In genomic region chr2:236882931-236883330, GRCh38 we compare ENCODE assay signal across 18 cellular contexts.
DNase-seq lines count a peak whose midpoint lies in the region; ATAC-seq and TF ChIP-seq lines count a peak whose summit lies in the region.
"Had no signal": no experiment of that assay in that cellular context is flagged by ENCODE, and none has a peak within 500 bp of the region (broad histone marks: within the 10 kb centered on the region; RNA-seq: fewer than 3 reads in every experiment).

No MANE protein-coding gene starts in this region.

- BruUV-seq in PC-3 (replicated peaks; lab: Mats Ljungman, UMichigan): no TSS peak

- no peaks in the 10 kb centered on the region for H3K27me3 Mint-ChIP-seq in activated naive CD8-positive, alpha-beta T cell treated with anti-CD3 and anti-CD28 coated beads, Interleukin-2, amount 50 U/mL, for 24 hours
- H3K27me3 Mint-ChIP-seq: IgD-negative memory B cell had no signal

- no peaks in the 10 kb centered on the region for H3K4me1 Mint-ChIP-seq in activated naive CD8-positive, alpha-beta T cell treated with anti-CD3 and anti-CD28 coated beads, Interleukin-2, amount 50 U/mL, for 24 hours
- H3K4me1 Mint-ChIP-seq: CD8-positive, alpha-beta memory T cell had no signal

- TF ChIP-seq CTCF in PC-3 (conservative IDR thresholded peaks at IDR 0.05; ENCODE audit: low read depth, low read length): no peak

- H3K79me2 ChIP-seq in GM23248 (ENCODE audit: insufficient read depth): no peaks in the 10 kb centered on the region
- no peaks in the 10 kb centered on the region for H3K79me2 ChIP-seq in PC-3 (ENCODE audit: low read length)

- H3K9ac ChIP-seq in GM23248 (no peak overlapping the region), PC-3 (ENCODE audit: low read length) (no peak overlapping the region)
- H3K9ac ChIP-seq: BLaER1 had no signal

- peaks cover 8% of the 10 kb centered on the region for H3F3A ChIP-seq in GM23248 (ENCODE audit: insufficient read depth)
- no peaks in the 10 kb centered on the region for H3F3A ChIP-seq in PC-3 (ENCODE audit: low read length, unreplicated experiment)

- H3K4me3 Mint-ChIP-seq in activated naive CD8-positive, alpha-beta T cell treated with anti-CD3 and anti-CD28 coated beads, Interleukin-2, amount 50 U/mL, for 24 hours: no peak overlapping the region
- H3K4me3 Mint-ChIP-seq: CD8-positive, alpha-beta memory T cell; IgD-negative memory B cell had no signal

- no peaks in the 10 kb centered on the region for H3K9me3 Mint-ChIP-seq in activated naive CD8-positive, alpha-beta T cell treated with anti-CD3 and anti-CD28 coated beads, Interleukin-2, amount 50 U/mL, for 24 hours
- H3K9me3 Mint-ChIP-seq: CD8-positive, alpha-beta memory T cell had no signal

- H3K4me3 ChIP-seq in GM23248: no peak overlapping the region
- H3K4me3 ChIP-seq in PC-3 (ENCODE audit: low read length): no peak overlapping the region
- H3K4me3 ChIP-seq: BLaER1, HAP-1 had no signal

- WGBS in GM23248 (ENCODE audit: low coverage in 1 of 2, low lambda C conversion rate in 2 of 2, missing lambda C conversion rate in 2 of 2), 2 experiments: 72 to 76% methylated on average over 7 of the region's 7 CpGs

- POLR2A ChIA-PET in PC-3 (lab: Charles Lee; ENCODE audit: unreplicated experiment): no interaction called here

- DNase-seq in GM23248 (peak; percentile 6), PC-3 (peak; percentile 17), epithelial cell of prostate (ENCODE audit: low read depth, low spot score) (peak; percentile 66), renal cortical epithelial cell (ENCODE audit: low read depth) (peak; percentile 64), GDM1 (lab: John Stamatoyannopoulos, UW) (no peak)
- DNase-seq in activated naive CD8-positive, alpha-beta T cell treated with anti-CD3 and anti-CD28 coated beads, Interleukin-2, amount 50 U/mL, for 24 hours: no peak
- DNase-seq: CD8-positive, alpha-beta memory T cell; DMS79; NCI-H1105; NCI-H2081; NCI-H2171 treated with DMSO at 0.1 percent for 48 hours; NCI-H446; SIG-M5 had no signal

- ATAC-seq in PC-3: no peak
- no peak for ATAC-seq in activated naive CD8-positive, alpha-beta T cell treated with anti-CD3 and anti-CD28 coated beads, Interleukin-2, amount 50 U/mL, for 24 hours
- no peak for ATAC-seq in activated CD4-positive, CD25-positive, alpha-beta regulatory T cell treated with anti-CD3 and anti-CD28 coated beads, Interleukin-2, amount 50 U/mL, for 24 hours
- ATAC-seq: SK-N-SH treated with all-trans-retinoic acid at 6 μM for 48 hours had no signal

- H3K27me3 ChIP-seq in GM23248 (replicated peaks; ENCODE audit: insufficient read depth) (no peaks in the 10 kb centered on the region), PC-3 (ENCODE audit: low read length) (no peaks in the 10 kb centered on the region)
- H3K27me3 ChIP-seq: BLaER1 had no signal

- no peaks in the 10 kb centered on the region for H3K36me3 ChIP-seq in GM23248 (ENCODE audit: low read depth)
- no peaks in the 10 kb centered on the region for H3K36me3 ChIP-seq in PC-3 (ENCODE audit: low read depth, low read length)
- H3K36me3 ChIP-seq: BLaER1, HAP-1 had no signal

- H3K9me2 ChIP-seq in GM23248 (ENCODE audit: insufficient read depth) (no peaks in the 10 kb centered on the region), PC-3 (replicated peaks; ENCODE audit: low read length) (no peaks in the 10 kb centered on the region)

- H3K27ac Mint-ChIP-seq in activated naive CD8-positive, alpha-beta T cell treated with anti-CD3 and anti-CD28 coated beads, Interleukin-2, amount 50 U/mL, for 24 hours: no peak overlapping the region
- H3K27ac Mint-ChIP-seq: CD8-positive, alpha-beta memory T cell; IgD-negative memory B cell had no signal

- H3K4me1 ChIP-seq in GM23248 (ENCODE audit: insufficient read depth) (peaks cover 8% of the 10 kb centered on the region), PC-3 (ENCODE audit: insufficient read depth, low read length) (no peaks in the 10 kb centered on the region)
- H3K4me1 ChIP-seq: BLaER1, HAP-1 had no signal

- no peak overlapping the region for H3K4me2 ChIP-seq in GM23248 (ENCODE audit: unreplicated experiment)
- no peak overlapping the region for H3K4me2 ChIP-seq in PC-3 (ENCODE audit: low read length)
- H3K4me2 ChIP-seq: BLaER1 had no signal

- in situ Hi-C loops in GM23248 (cut with MboI): no loop called here

- no peak overlapping the region for H2AFZ ChIP-seq in GM23248
- no peak overlapping the region for H2AFZ ChIP-seq in PC-3 (ENCODE audit: low read length)

- H3K27ac ChIP-seq in GM23248 (no peak overlapping the region), PC-3 (ENCODE audit: low read length) (no peak overlapping the region), epithelial cell of prostate (no peak overlapping the region)
- H3K27ac ChIP-seq: BLaER1 had no signal

- intact Hi-C loops in PC-3 (cut with micrococcal nuclease): no loop called here

- H3K9me3 ChIP-seq in GM23248 (ENCODE audit: low read depth): no peaks in the 10 kb centered on the region
- peaks cover 12% of the 10 kb centered on the region; the same call in 1 of the 2 replicates for H3K9me3 ChIP-seq in PC-3 (ENCODE audit: low read length)
- H3K9me3 ChIP-seq: BLaER1, HAP-1 had no signal

- no peaks in the 10 kb centered on the region for H4K20me1 ChIP-seq in GM23248 (ENCODE audit: insufficient read depth)
- H4K20me1 ChIP-seq in PC-3 (ENCODE audit: low read length): no peaks in the 10 kb centered on the region
- H4K20me1 ChIP-seq: BLaER1 had no signal

- H3K36me3 Mint-ChIP-seq in activated naive CD8-positive, alpha-beta T cell treated with anti-CD3 and anti-CD28 coated beads, Interleukin-2, amount 50 U/mL, for 24 hours (ENCODE audit: low read depth): no peaks in the 10 kb centered on the region
- H3K36me3 Mint-ChIP-seq: CD8-positive, alpha-beta memory T cell; IgD-negative memory B cell had no signal

- CTCF ChIA-PET in PC-3 (lab: Charles Lee): no interaction called here

Comparison
In these comparisons a context has a peak if more than half of its experiments do, and no peak if none do; other contexts are left out.
1. DNase-seq: peak in GM23248 (single experiment), PC-3 (single experiment), epithelial cell of prostate (single experiment) and renal cortical epithelial cell (single experiment); none in activated naive CD8-positive, alpha-beta T cell treated with anti-CD3 and anti-CD28 coated beads, Interleukin-2, amount 50 U/mL, for 24 hours (single experiment) and GDM1 (single experiment).